ENCODE assay signal across 19 cellular contexts in genomic region chr21:34576043-34576466, GRCh38. TPM values are rescaled to one million over a fixed set of nuclear protein-coding genes. Genes with fewer than 3 reads are reported as not detected.
DNase-seq lines count a peak whose midpoint lies in the region; ATAC-seq, FAIRE-seq and TF ChIP-seq lines count a peak whose summit lies in the region.
"Had no signal": no experiment of that assay in that cellular context is flagged by ENCODE, and none has a peak within 500 bp of the region (broad histone marks: within the 10 kb centered on the region; RNA-seq: fewer than 3 reads in every experiment).

No MANE protein-coding gene starts in this region.

- POLR2A ChIA-PET in RWPE1 (lab: Yijun Ruan, JAX; ENCODE audit: low non-redundant PET), result no interaction called here

- TF ChIP-seq CTCF in RWPE1 (conservative IDR thresholded peaks at IDR 0.05; ENCODE audit: low read depth), result no peak
- no peak for TF ChIP-seq CTCF in omental fat pad (IDR thresholded peaks at IDR 0.05)

- H3K4me3 ChIP-seq in mucosa of rectum (ENCODE audit: low read length in 2 of 2), result no peak overlapping the region
- H3K4me3 ChIP-seq: cardiac muscle cell, hepatocyte, SJCRH30 had no signal

- DNase-seq in EH (ENCODE audit: low read depth) (peak; percentile 72), RWPE1 (ENCODE audit: low spot score) (peak; percentile 44), fibroblast of peridontal ligament (ENCODE audit: extremely low read depth) (peak; percentile 60), omental fat pad (ENCODE audit: low spot score) (no peak), DMS53 (lab: John Stamatoyannopoulos, UW) (no peak), HTR-8/SVneo (ENCODE audit: insufficient read length, low spot score) (no peak)
- DNase-seq: activated CD4-positive, alpha-beta T cell treated with anti-CD3 and anti-CD28 coated beads, Interleukin-2, amount 10 ng/mL, durations not matched to agents 7 days and 5 days; activated naive CD4-positive, alpha-beta T cell treated with anti-CD3 and anti-CD28 coated beads, Interleukin-2, amount 50 U/mL, for 16 hours; Calu3; naive B cell; NCI-H345; SJCRH30; T1000 had no signal

- no peaks in the 10 kb centered on the region for H3K27me3 ChIP-seq in mucosa of rectum (ENCODE audit: control insufficient read depth in 2 of 2, insufficient read depth in 2 of 2, low read length in 2 of 2)
- H3K27me3 ChIP-seq: cardiac muscle cell, hepatocyte, SJCRH30 had no signal

- FAIRE-seq in HTR-8/SVneo (lab: Jason Lieb, UNC), result no peak
- FAIRE-seq: HepG2 had no signal

- ATAC-seq in GM19328 (IDR thresholded peaks at IDR 0.05; ENCODE audit: unreplicated experiment) (no peak), omental fat pad (ENCODE audit: low FRiP score) (no peak)
- ATAC-seq: HepG2, left lobe of liver had no signal

- H3K9me3 ChIP-seq in mucosa of rectum (ENCODE audit: control insufficient read depth in 2 of 2, low read length in 2 of 2), result no peaks in the 10 kb centered on the region
- H3K9me3 ChIP-seq: SJCRH30 had no signal

- H3K27ac ChIP-seq in RWPE1 (peak overlapping the region; percentile 80), mucosa of rectum (ENCODE audit: low read depth in 2 of 2, low read length in 2 of 2) (peak overlapping the region; percentile 73 to 87)
- H3K27ac ChIP-seq: cardiac muscle cell, hepatocyte, SJCRH30 had no signal

- H3K4me1 ChIP-seq in mucosa of rectum (ENCODE audit: control insufficient read depth in 2 of 2, insufficient read depth in 2 of 2, low read length in 2 of 2), result peaks cover 15 to 31% of the 10 kb centered on the region in 2 donors
- H3K4me1 ChIP-seq: SJCRH30 had no signal

- CTCF ChIA-PET in RWPE1 (lab: Yijun Ruan, JAX), result interaction anchor here (0.5 to 1.6 kb wide), 2 partner anchors 27 to 407 kb away, joined by 3 to 6 read pairs; no protein-coding TSS in a partner anchor

- no peaks in the 10 kb centered on the region for H3K36me3 ChIP-seq in mucosa of rectum (ENCODE audit: control insufficient read depth in 2 of 2, insufficient read depth in 2 of 2, low read length in 2 of 2)
- H3K36me3 ChIP-seq: cardiac muscle cell, SJCRH30 had no signal

- peak overlapping the region in 1 of 2 donors; percentile 44 for H3K9ac ChIP-seq in mucosa of rectum (ENCODE audit: low read depth in 1 of 2, low read length in 2 of 2)

RNA-seq across cellular contexts. Expression of gene RCAN1, which starts 38.9 kb away (rescaled TPM):
- total RNA-seq in omental fat pad, result 10 to 100 TPM; 62.6 to 73.5 (median 68.7) TPM

Comparison
In these comparisons a context has a peak if more than half of its experiments do, and no peak if none do; other contexts are left out.
1. DNase-seq: peak in EH (single experiment), RWPE1 (single experiment) and fibroblast of peridontal ligament (single experiment); none in omental fat pad (single experiment), DMS53 (single experiment) and HTR-8/SVneo (single experiment).